21 cellular contexts compared by ENCODE assay signal in the genomic region with DNA sequence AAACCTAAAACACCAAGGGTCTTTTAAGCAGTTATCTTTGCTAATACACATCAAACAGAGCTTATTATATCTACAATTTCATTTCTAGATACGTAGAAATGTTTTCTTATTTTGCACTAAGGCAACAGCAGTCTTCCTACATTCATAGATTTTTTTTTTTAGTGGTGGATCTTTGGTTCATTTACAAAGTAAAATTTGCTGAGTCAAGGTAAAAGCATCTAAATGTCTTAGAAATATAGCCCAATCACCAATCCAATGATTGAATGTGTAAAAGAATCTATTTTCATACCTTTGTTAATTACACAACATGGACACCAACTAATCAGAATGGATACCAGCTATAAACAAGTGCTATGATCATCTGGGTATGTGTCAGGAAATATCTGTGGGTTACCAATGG.
DNase-seq lines count a peak whose midpoint lies in the region; ATAC-seq, FAIRE-seq and TF ChIP-seq lines count a peak whose summit lies in the region.
"Had no signal": no experiment of that assay in that cellular context is flagged by ENCODE, and none has a peak within 500 bp of the region (broad histone marks: within the 10 kb centered on the region; RNA-seq: fewer than 3 reads in every experiment).

No MANE protein-coding gene starts in this region.

- TF ChIP-seq RAD21 in A549 (conservative IDR thresholded peaks at IDR 0.05 in 1 of 2, IDR thresholded peaks at IDR 0.05 in 1 of 2), result no peak
- TF ChIP-seq RAD21 in K562 (CRISPR knock-in tag; conservative IDR thresholded peaks at IDR 0.05 in 1 of 2, IDR thresholded peaks at IDR 0.05 in 1 of 2), result no peak

- no peak for FAIRE-seq in A549 (lab: Jason Lieb, UNC)
- peak; percentile 11 for FAIRE-seq in GM19239 (lab: Jason Lieb, UNC)
- FAIRE-seq in K562 (lab: Jason Lieb, UNC), result no peak
- FAIRE-seq: A204.1, D721Med, GM12878, GM12892, GM18507 had no signal

- no peak for TF ChIP-seq CTCF in A549 (IDR thresholded peaks at IDR 0.05)
- no peak for TF ChIP-seq CTCF in K562 (IDR thresholded peaks at IDR 0.05 in 2 of 3, conservative IDR thresholded peaks at IDR 0.05 in 1 of 3; ENCODE audit: insufficient read depth in 2 of 3, low read depth in 1 of 3, low read length in 3 of 3)

- BruUV-seq in K562 (replicated peaks; lab: Mats Ljungman, UMichigan), result no TSS peak

- no peak for ATAC-seq in A549
- no peak for ATAC-seq in K562
- ATAC-seq in GM19328 (IDR thresholded peaks at IDR 0.05; ENCODE audit: unreplicated experiment), result no peak
- ATAC-seq: CD8-positive, alpha-beta T cell; GM12878 had no signal

- H3K4me2 ChIP-seq in A549, result no peak overlapping the region
- H3K4me2 ChIP-seq in K562 (ENCODE audit: insufficient read depth, low read length), result no peak overlapping the region
- H3K4me2 ChIP-seq: BLaER1 treated with 17β-estradiol and CSF1 and Interleukin-3, amounts not matched to agents 10 nM and 100 nM had no signal

- no peaks in the 10 kb centered on the region for H3K79me2 ChIP-seq in K562 (ENCODE audit: control insufficient read depth, insufficient read depth, low read length)

- H3K9ac ChIP-seq in K562 (ENCODE audit: insufficient read depth in 1 of 2, low read depth in 2 of 2, low read length in 2 of 2), result no peak overlapping the region
- H3K9ac ChIP-seq: BLaER1 treated with 17β-estradiol and CSF1 and Interleukin-3, amounts not matched to agents 10 nM and 100 nM had no signal

- H3K27me3 ChIP-seq in K562 (ENCODE audit: control insufficient read depth in 2 of 2, insufficient read depth in 2 of 2, low read length in 2 of 2), result no peaks in the 10 kb centered on the region
- H3K27me3 ChIP-seq: BLaER1 treated with 17β-estradiol and CSF1 and Interleukin-3, amounts not matched to agents 10 nM and 100 nM had no signal

- H3K36me3 ChIP-seq in K562 (ENCODE audit: control insufficient read depth, insufficient read depth, low read length), result no peaks in the 10 kb centered on the region
- H3K36me3 ChIP-seq: BLaER1 treated with 17β-estradiol and CSF1 and Interleukin-3, amounts not matched to agents 10 nM and 100 nM had no signal

- TF ChIP-seq EP300 in A549 (IDR thresholded peaks at IDR 0.05), result no peak
- TF ChIP-seq EP300 in K562 (IDR thresholded peaks at IDR 0.05; ENCODE audit: low read length), result no peak

- H3K4me3 ChIP-seq in A549 (no peak overlapping the region), K562 (no peak overlapping the region)
- H3K4me3 ChIP-seq: BLaER1 treated with 17β-estradiol and CSF1 and Interleukin-3, amounts not matched to agents 10 nM and 100 nM; GM12878 had no signal

- POLR2A ChIA-PET in A549 (lab: Yijun Ruan, JAX) (no interaction called here), K562 (lab: Yijun Ruan, JAX) (no interaction called here)

- H3K27ac ChIP-seq in A549 (no peak overlapping the region), K562 (ENCODE audit: extremely low read depth, low read depth, low read length) (no peak overlapping the region)
- H3K27ac ChIP-seq: BLaER1 treated with 17β-estradiol and CSF1 and Interleukin-3, amounts not matched to agents 10 nM and 100 nM; C4-2B had no signal

- no peak overlapping the region for H2AFZ ChIP-seq in K562 (ENCODE audit: low read depth, low read length)

- CTCF ChIA-PET in A549 (lab: Yijun Ruan, JAX), result interaction anchor here (0.6 kb wide), 2 partner anchors 11 to 557 kb away, joined by 3 read pairs; no protein-coding TSS in a partner anchor
- CTCF ChIA-PET in K562 (lab: Yijun Ruan, JAX; ENCODE audit: low intra/inter-chr PET ratio), result no interaction called here

- intact Hi-C loops in K562 (cut with micrococcal nuclease), result no loop called here

- no peaks in the 10 kb centered on the region for H4K20me1 ChIP-seq in K562 (replicated peaks; ENCODE audit: control insufficient read depth, insufficient read depth, low read length)
- H4K20me1 ChIP-seq: BLaER1 treated with 17β-estradiol and CSF1 and Interleukin-3, amounts not matched to agents 10 nM and 100 nM had no signal

- no peak for DNase-seq in A549 (ENCODE audit: low read depth in 1 of 2, low spot score in 1 of 2)
- DNase-seq in GM19239 (ENCODE audit: insufficient read length, low spot score), result no peak
- DNase-seq in K562 (ENCODE audit: extremely low read depth in 1 of 4, low spot score in 3 of 4), result no peak
- no peak for DNase-seq in G401 (ENCODE audit: low spot score)
- no peak for DNase-seq in NCI-H510A treated with DMSO at 0.1 percent for 48 hours (lab: John Stamatoyannopoulos, UW)
- DNase-seq: 8988T; AML-193; Caco-2; Calu3; CD4-positive, alpha-beta T cell; CD8-positive, alpha-beta T cell; DMS79 treated with DMSO at 0.1 percent for 48 hours; GDM1 had no signal

- no peaks in the 10 kb centered on the region for H3K9me1 ChIP-seq in K562 (ENCODE audit: control insufficient read depth, insufficient read depth, low read length)

- H3K4me1 ChIP-seq in A549 (no peaks in the 10 kb centered on the region), K562 (replicated peaks in 1 of 2; ENCODE audit: control insufficient read depth in 2 of 2, insufficient read depth in 2 of 2, low read length in 2 of 2) (no peaks in the 10 kb centered on the region)
- H3K4me1 ChIP-seq: Caco-2 had no signal

- TF ChIP-seq POLR2A in A549 (IDR thresholded peaks at IDR 0.05; ENCODE audit: low read length) (no peak), K562 (conservative IDR thresholded peaks at IDR 0.05) (no peak)

- in situ Hi-C loops in K562 (cut with MboI), result no loop called here
- in situ Hi-C loops in G401 (cut with HindIII; ENCODE audit: low sequenced_read_pairs), result no loop called here

- no peaks in the 10 kb centered on the region for H3K9me3 ChIP-seq in A549
- no peaks in the 10 kb centered on the region for H3K9me3 ChIP-seq in K562 (replicated peaks; ENCODE audit: control insufficient read depth, insufficient read depth, low read depth, low read length)
- H3K9me3 ChIP-seq: Caco-2 had no signal

- 18% methylated on average over 1 of the region's 1 CpG for WGBS in A549 (ENCODE audit: missing lambda C conversion rate)
- 0% methylated on average over 1 of the region's 1 CpG for WGBS in K562 (ENCODE audit: insufficient coverage, low coverage, missing lambda C conversion rate)

TF ChIP-seq in A549, 52 proteins besides CTCF, POLR2A, EP300 and RAD21:
- TF ChIP-seq MAFK (IDR thresholded peaks at IDR 0.05; ENCODE audit: partially characterized antibody) (peak; percentile 85), CBX2 (IDR thresholded peaks at IDR 0.05; ENCODE audit: borderline replicate concordance, low read depth) (no peak)
TF ChIP-seq in A549: peak in this region for 1.

TF ChIP-seq in K562, 482 proteins besides CTCF, POLR2A, EP300 and RAD21 (continues in another document):
- TF ChIP-seq CXXC5 (CRISPR knock-in tag; IDR thresholded peaks at IDR 0.05) (no peak), NFE2L1 (tag; IDR thresholded peaks at IDR 0.05; ENCODE audit: borderline replicate concordance, low read depth) (no peak), FOXA3 (CRISPR knock-in tag; conservative IDR thresholded peaks at IDR 0.05 in 1 of 2, IDR thresholded peaks at IDR 0.05 in 1 of 2) (no peak), MAFK (IDR thresholded peaks at IDR 0.05; ENCODE audit: low read length) (peak; percentile 57; the same call in 1 of the 2 replicates), MYC (IDR thresholded peaks at IDR 0.05; ENCODE audit: low read depth, low read length) (no peak), MYC (CRISPR knock-in tag; IDR thresholded peaks at IDR 0.05; ENCODE audit: borderline replicate concordance, low read depth) (no peak), NR0B1 (IDR thresholded peaks at IDR 0.05; ENCODE audit: partially characterized antibody) (no peak), C11orf30 (IDR thresholded peaks at IDR 0.05; ENCODE audit: low read depth) (peak; percentile 35; the same call in 1 of the 2 replicates), CAMTA2 (CRISPR knock-in tag; conservative IDR thresholded peaks at IDR 0.05) (no peak), TSC22D4 (tag; IDR thresholded peaks at IDR 0.05) (no peak), EP400 (IDR thresholded peaks at IDR 0.05) (no peak), PTBP1 (IDR thresholded peaks at IDR 0.05; ENCODE audit: low read depth, low read length) (no peak), ETV6 (IDR thresholded peaks at IDR 0.05; ENCODE audit: borderline replicate concordance in 1 of 2, low read depth in 2 of 2, low read length in 1 of 2) (no peak), ETV6 (CRISPR knock-in tag; IDR thresholded peaks at IDR 0.05; ENCODE audit: borderline replicate concordance) (no peak), TFAM (CRISPR knock-in tag; conservative IDR thresholded peaks at IDR 0.05) (no peak)
- TF ChIP-seq, protein P1, sequence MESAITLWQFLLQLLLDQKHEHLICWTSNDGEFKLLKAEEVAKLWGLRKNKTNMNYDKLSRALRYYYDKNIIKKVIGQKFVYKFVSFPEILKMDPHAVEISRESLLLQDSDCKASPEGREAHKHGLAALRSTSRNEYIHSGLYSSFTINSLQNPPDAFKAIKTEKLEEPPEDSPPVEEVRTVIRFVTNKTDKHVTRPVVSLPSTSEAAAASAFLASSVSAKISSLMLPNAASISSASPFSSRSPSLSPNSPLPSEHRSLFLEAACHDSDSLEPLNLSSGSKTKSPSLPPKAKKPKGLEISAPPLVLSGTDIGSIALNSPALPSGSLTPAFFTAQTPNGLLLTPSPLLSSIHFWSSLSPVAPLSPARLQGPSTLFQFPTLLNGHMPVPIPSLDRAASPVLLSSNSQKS (CRISPR knock-in tag; IDR thresholded peaks at IDR 0.05), result no peak

Comparison
In these comparisons a context has a peak if more than half of its experiments do, and no peak if none do; other contexts are left out.
1. Of the 35 proteins assayed by ChIP-seq in both K562 and A549: peak only in K562: none; only in A549: none; in both: MAFK; in neither: 34.